11 cellular contexts compared by ENCODE assay signal in genomic region chrX:10496345-10496965, GRCh38.
DNase-seq lines count a peak whose midpoint lies in the region; ATAC-seq and TF ChIP-seq lines count a peak whose summit lies in the region.
"Had no signal": no experiment of that assay in that cellular context is flagged by ENCODE, and none has a peak within 500 bp of the region (broad histone marks: within the 10 kb centered on the region; RNA-seq: fewer than 3 reads in every experiment).

No MANE protein-coding gene starts in this region.

- H3K14ac ChIP-seq in IMR-90 (replicated peaks; ENCODE audit: low read depth, low read length) = no peak overlapping the region

- no peak overlapping the region for H4K91ac ChIP-seq in IMR-90 (ENCODE audit: insufficient read depth, low read depth, low read length)

- no peaks in the 10 kb centered on the region for H3K9me2 ChIP-seq in hepatocyte (replicated peaks; ENCODE audit: insufficient read depth)

- CTCF ChIA-PET in AG04449 (lab: Yijun Ruan, JAX) (interaction anchor here (0.9 kb wide), 1 partner anchor 306 kb away, joined by 3 read pairs; no protein-coding TSS in a partner anchor), IMR-90 (lab: Yijun Ruan, JAX) (interaction anchor here (0.5 kb wide), 1 partner anchor 162 kb away, joined by 3 read pairs; no protein-coding TSS in a partner anchor)

- intact Hi-C loops in IMR-90 (cut with micrococcal nuclease) = no loop called here

- H3K18ac ChIP-seq in IMR-90 (ENCODE audit: low read depth, low read length) = peak overlapping the region; percentile 18; the same call in 1 of the 2 replicates

- H3K4me1 ChIP-seq in IMR-90 (ENCODE audit: control insufficient read depth, insufficient read depth, low read length) (0 out of 2 replicates have a peak, but pooled peaks cover 2% of the 10 kb centered on the region), hepatocyte (ENCODE audit: insufficient read depth) (no peaks in the 10 kb centered on the region)
- H3K4me1 ChIP-seq: tibial nerve had no signal

- H4K5ac ChIP-seq in IMR-90 (ENCODE audit: low read depth, low read length) = no peak overlapping the region

- H3K9me3 ChIP-seq in IMR-90 (ENCODE audit: control insufficient read depth, insufficient read depth, low read length) (no peaks in the 10 kb centered on the region; the same call in 1 of the 2 replicates), hepatocyte (ENCODE audit: low read depth) (no peaks in the 10 kb centered on the region)
- H3K9me3 ChIP-seq: tibial nerve had no signal

- H3K4me3 ChIP-seq in AG04449 (ENCODE audit: low read depth, low read length) (no peak overlapping the region), IMR-90 (ENCODE audit: insufficient read depth, low read depth, low read length) (no peak overlapping the region), cardiac fibroblast (replicated peaks in 1 of 2; ENCODE audit: low read depth in 2 of 2, low read length in 2 of 2) (no peak overlapping the region), hepatocyte (no peak overlapping the region)
- H3K4me3 ChIP-seq: tibial nerve had no signal

- TF ChIP-seq POLR2A in IMR-90 (IDR thresholded peaks at IDR 0.05; ENCODE audit: low read depth, low read length) = no peak

- peaks cover 6% of the 10 kb centered on the region for H3K36me3 ChIP-seq in IMR-90 (ENCODE audit: control insufficient read depth, insufficient read depth, low read length)
- no peaks in the 10 kb centered on the region for H3K36me3 ChIP-seq in hepatocyte (replicated peaks; ENCODE audit: insufficient read depth, low read depth)
- H3K36me3 ChIP-seq: tibial nerve had no signal

- dilution Hi-C loops in IMR-90 (cut with HindIII; ENCODE audit: low sequenced_read_pairs, unreplicated experiment) = no loop called here

- DNase-seq in AG04449 (ENCODE audit: low read depth, low spot score) (peak; percentile 65), IMR-90 (peak; percentile 91), cardiac fibroblast (ENCODE audit: low read depth in 2 of 2) (peak; percentile 85 to 87), hepatic stellate cell (ENCODE audit: low spot score) (peak; percentile 52), inferior parietal cortex (ENCODE audit: extremely low spot score) (no peak), DMS53 treated with DMSO at 0.1 percent for 48 hours (lab: John Stamatoyannopoulos, UW; ENCODE audit: unreplicated experiment) (no peak), hepatocyte (ENCODE audit: low spot score) (no peak)
- DNase-seq: activated CD4-positive, alpha-beta T cell treated with anti-CD3 and anti-CD28 coated beads, Interleukin-2, amount 10 ng/mL, durations not matched to agents 7 days and 5 days; NCI-H1417 treated with DMSO at 0.1 percent for 48 hours had no signal

- no peak overlapping the region for H4K8ac ChIP-seq in IMR-90 (ENCODE audit: low read depth in 2 of 2, low read length in 2 of 2)

- no peak overlapping the region for H3K9ac ChIP-seq in IMR-90 (ENCODE audit: low read depth, low read length)

- no peak overlapping the region for H2BK5ac ChIP-seq in IMR-90 (ENCODE audit: low read depth, low read length, poor library complexity, severe bottlenecking)

- ATAC-seq in IMR-90 (ENCODE audit: low read depth) (peak; percentile 87), GM21423 (IDR thresholded peaks at IDR 0.05; ENCODE audit: unreplicated experiment) (no peak)

- H3K9me1 ChIP-seq in IMR-90 (ENCODE audit: insufficient read depth, low read length) = no peaks in the 10 kb centered on the region

- H3K4me2 ChIP-seq in IMR-90 (ENCODE audit: low read depth, low read length) = no peak overlapping the region; the same call in 1 of the 2 replicates
- no peak overlapping the region for H3K4me2 ChIP-seq in hepatocyte

- H3K56ac ChIP-seq in IMR-90 (ENCODE audit: extremely low read depth, insufficient read depth, low read length) = no peak overlapping the region

- H2BK15ac ChIP-seq in IMR-90 (ENCODE audit: low read depth, low read length) = no peak overlapping the region

- peaks cover 3 to 4% of the 10 kb centered on the region in 2 experiments; a peak in 2 of 4 replicates for H3K79me1 ChIP-seq in IMR-90 (ENCODE audit: low read depth in 1 of 2, low read length in 2 of 2)

- H2AK9ac ChIP-seq in IMR-90 (replicated peaks; ENCODE audit: low read depth, low read length, poor library complexity) = no peak overlapping the region

- BruUV-seq in IMR-90 (replicated peaks; lab: Mats Ljungman, UMichigan) = no TSS peak

- H2BK20ac ChIP-seq in IMR-90 (ENCODE audit: low read depth, low read length) = no peak overlapping the region

- no peak overlapping the region for H3K4ac ChIP-seq in IMR-90 (ENCODE audit: low read depth, low read length)

- in situ Hi-C loops in IMR-90 (cut with MboI; ENCODE audit: low sequenced_read_pairs) = no loop called here

- H2AK5ac ChIP-seq in IMR-90 (ENCODE audit: low read depth, low read length) = no peak overlapping the region

- no peak overlapping the region for H2AFZ ChIP-seq in IMR-90 (replicated peaks; ENCODE audit: low read length, poor library complexity)
- H2AFZ ChIP-seq in hepatocyte = no peak overlapping the region

- no peaks in the 10 kb centered on the region for H3K79me2 ChIP-seq in hepatocyte

- H3K27me3 ChIP-seq in IMR-90 (ENCODE audit: control insufficient read depth, insufficient read depth, low read length) (no peaks in the 10 kb centered on the region), hepatocyte (no peaks in the 10 kb centered on the region)
- H3K27me3 ChIP-seq: tibial nerve had no signal

- TF ChIP-seq CTCF in AG04449 (IDR thresholded peaks at IDR 0.05; ENCODE audit: insufficient read depth, low read length, missing control alignments) = no peak
- TF ChIP-seq CTCF in IMR-90 (conservative IDR thresholded peaks at IDR 0.05; ENCODE audit: low read depth, low read length) = no peak
- no peak for TF ChIP-seq CTCF in cardiac fibroblast (IDR thresholded peaks at IDR 0.05; ENCODE audit: low read depth, low read length)
- no peak for TF ChIP-seq CTCF in hepatocyte (IDR thresholded peaks at IDR 0.05; ENCODE audit: poor library complexity)

- no peaks in the 10 kb centered on the region for H4K20me1 ChIP-seq in IMR-90 (ENCODE audit: insufficient read depth, low read length)
- H4K20me1 ChIP-seq in hepatocyte (ENCODE audit: insufficient read depth, poor library complexity, severe bottlenecking) = no peaks in the 10 kb centered on the region

- no peak overlapping the region for H3K27ac ChIP-seq in IMR-90 (ENCODE audit: insufficient read depth, low read length)
- no peak overlapping the region for H3K27ac ChIP-seq in hepatocyte

- no peak overlapping the region for H3K23ac ChIP-seq in IMR-90 (ENCODE audit: low read depth, low read length)

- no peak for TF ChIP-seq RAD21 in IMR-90 (IDR thresholded peaks at IDR 0.05; ENCODE audit: low read length)

- POLR2A ChIA-PET in AG04449 (lab: Yijun Ruan, JAX) (interaction anchor here (1.0 kb wide), 1 partner anchor 84 kb away, joined by 3 read pairs; no protein-coding TSS in a partner anchor), IMR-90 (lab: Charles Lee; ENCODE audit: unreplicated experiment) (interaction anchor here (0.6 kb wide), 1 partner anchor 319 kb away, joined by 3 read pairs; no protein-coding TSS in a partner anchor)

- H2BK120ac ChIP-seq in IMR-90 (ENCODE audit: low read depth, low read length) = no peak overlapping the region

TF ChIP-seq in IMR-90, 13 proteins besides CTCF, POLR2A, EP300 and RAD21:
- 0 out of 2 replicates have a peak, but pooled peaks have one; percentile 30 for TF ChIP-seq MXI1 (IDR thresholded peaks at IDR 0.05; ENCODE audit: borderline replicate concordance, low read depth, low read length)
- peak; percentile 31; the same call in 1 of the 2 replicates for TF ChIP-seq NFE2L2 (IDR thresholded peaks at IDR 0.05; ENCODE audit: low read depth, low read length)
- TF ChIP-seq USF2 (IDR thresholded peaks at IDR 0.05; ENCODE audit: low read depth, low read length) = no peak
- TF ChIP-seq RCOR1 (IDR thresholded peaks at IDR 0.05; ENCODE audit: insufficient replicate concordance, low read length) = no peak
- no peak for TF ChIP-seq ELK1 (IDR thresholded peaks at IDR 0.05; ENCODE audit: borderline replicate concordance, low read depth, low read length)
- 0 out of 2 replicates have a peak, but pooled peaks have one; percentile 2 for TF ChIP-seq MAFK (IDR thresholded peaks at IDR 0.05; ENCODE audit: low read depth, low read length)
- peak; percentile 62; the same call in 1 of the 2 replicates for TF ChIP-seq CEBPB (IDR thresholded peaks at IDR 0.05; ENCODE audit: low read depth, low read length)
- TF ChIP-seq BHLHE40 (IDR thresholded peaks at IDR 0.05; ENCODE audit: low read depth, low read length) = peak; percentile 72

Comparison
In these comparisons a context has a peak if more than half of its experiments do, and no peak if none do; other contexts are left out.
1. DNase-seq: peak in AG04449 (single experiment), IMR-90 (single experiment), cardiac fibroblast (2 of 2) and hepatic stellate cell (single experiment); none in inferior parietal cortex (single experiment), DMS53 treated with DMSO at 0.1 percent for 48 hours (single experiment) and hepatocyte (single experiment).